12 cellular contexts compared by ENCODE assay signal in genomic region chr11:72836111-72836510, GRCh38. TPM values are rescaled to one million over a fixed set of nuclear protein-coding genes. Genes with fewer than 3 reads are reported as not detected.
A peak's percentile ranks its signal among the peaks of the same experiment; 100 is the strongest.
DNase-seq lines count a peak whose midpoint lies in the region; ATAC-seq and TF ChIP-seq lines count a peak whose summit lies in the region.
"Had no signal": no experiment of that assay in that cellular context is flagged by ENCODE, and none has a peak within 500 bp of the region (broad histone marks: within the 10 kb centered on the region; RNA-seq: fewer than 3 reads in every experiment).

No MANE protein-coding gene starts in this region.

- no peak overlapping the region for H2BK5ac ChIP-seq in IMR-90 (ENCODE audit: low read depth, low read length, poor library complexity, severe bottlenecking)

- H2AFZ ChIP-seq in IMR-90 (replicated peaks; ENCODE audit: low read length, poor library complexity), result no peak overlapping the region

- DNase-seq in IMR-90, result no peak
- peak in 2 of 4 donors; percentile 39 to 44 for DNase-seq in body of pancreas
- peak; percentile 31 for DNase-seq in iris pigment epithelial cell (ENCODE audit: low read depth)
- DNase-seq in spleen, result no peak
- no peak for DNase-seq in effector CD8-positive, alpha-beta T cell (lab: John Stamatoyannopoulos, UW)
- no peak for DNase-seq in kidney tubule cell (ENCODE audit: low spot score)
- DNase-seq in GM19240 (ENCODE audit: insufficient read length, low spot score), result no peak
- no peak for DNase-seq in midbrain (lab: John Stamatoyannopoulos, UW)
- DNase-seq: Calu3; mucosa of descending colon; stimulated activated CD4-positive, alpha-beta T cell treated with anti-CD3 and anti-CD28 coated beads, Interleukin-15, amount 100 ng/mL, for 24 hours; T1000 had no signal

- H4K8ac ChIP-seq in IMR-90 (ENCODE audit: low read depth in 2 of 2, low read length in 2 of 2), result peak overlapping the region in 1 of 2 experiments; percentile 6; a peak in 1 of 4 replicates

- H3K4me1 ChIP-seq in IMR-90 (ENCODE audit: control insufficient read depth, insufficient read depth, low read length) (peaks cover 11% of the 10 kb centered on the region), body of pancreas (peaks cover 8% of the 10 kb centered on the region), spleen (peaks cover 10 to 75% (median 49%) of the 10 kb centered on the region in 6 donors)

- H4K20me1 ChIP-seq in IMR-90 (ENCODE audit: insufficient read depth, low read length), result no peaks in the 10 kb centered on the region

- no peak for TF ChIP-seq POLR2A in IMR-90 (IDR thresholded peaks at IDR 0.05; ENCODE audit: low read depth, low read length)
- TF ChIP-seq POLR2A in body of pancreas (IDR thresholded peaks at IDR 0.05), result no peak
- no peak for TF ChIP-seq POLR2A in spleen (IDR thresholded peaks at IDR 0.05)

- H3K9me3 ChIP-seq in IMR-90 (ENCODE audit: control insufficient read depth, insufficient read depth, low read length) (no peaks in the 10 kb centered on the region), body of pancreas (no peaks in the 10 kb centered on the region), spleen (no peaks in the 10 kb centered on the region)
- H3K9me3 ChIP-seq: mucosa of descending colon had no signal

- no peak for TF ChIP-seq RAD21 in IMR-90 (IDR thresholded peaks at IDR 0.05; ENCODE audit: low read length)

- POLR2A ChIA-PET in IMR-90 (lab: Charles Lee; ENCODE audit: unreplicated experiment), result no interaction called here

- H3K56ac ChIP-seq in IMR-90 (ENCODE audit: extremely low read depth, insufficient read depth, low read length), result no peak overlapping the region

- TF ChIP-seq CTCF in IMR-90 (conservative IDR thresholded peaks at IDR 0.05; ENCODE audit: low read depth, low read length) (no peak), body of pancreas (IDR thresholded peaks at IDR 0.05) (no peak), spleen (IDR thresholded peaks at IDR 0.05 in 8 of 11, conservative IDR thresholded peaks at IDR 0.05 in 3 of 11) (no peak)

- intact Hi-C loops in IMR-90 (cut with micrococcal nuclease) (no loop called here), body of pancreas (cut with DNase I) (no loop called here), spleen (cut with DNase I; ENCODE audit: low total_unique reads) (no loop called here)

- H3K14ac ChIP-seq in IMR-90 (replicated peaks; ENCODE audit: low read depth, low read length), result 0 out of 2 replicates have a peak overlapping the region, but pooled peaks have one; percentile 33

- H3K23ac ChIP-seq in IMR-90 (ENCODE audit: low read depth, low read length), result no peak overlapping the region

- H2AK5ac ChIP-seq in IMR-90 (ENCODE audit: low read depth, low read length), result peak overlapping the region; percentile 27; the same call in 1 of the 2 replicates

- H3K27me3 ChIP-seq in IMR-90 (ENCODE audit: control insufficient read depth, insufficient read depth, low read length), result no peaks in the 10 kb centered on the region
- H3K27me3 ChIP-seq in body of pancreas, result no peaks in the 10 kb centered on the region
- no peaks in the 10 kb centered on the region for H3K27me3 ChIP-seq in spleen (replicated peaks in 1 of 7)

- H3K9me1 ChIP-seq in IMR-90 (ENCODE audit: insufficient read depth, low read length), result peaks cover 17% of the 10 kb centered on the region

- no peak overlapping the region for H2BK20ac ChIP-seq in IMR-90 (ENCODE audit: low read depth, low read length)

- no peak overlapping the region for H2BK120ac ChIP-seq in IMR-90 (ENCODE audit: low read depth, low read length)

- peaks cover 6 to 23% of the 10 kb centered on the region in 2 experiments; a peak in 3 of 4 replicates for H3K79me1 ChIP-seq in IMR-90 (ENCODE audit: low read depth in 1 of 2, low read length in 2 of 2)

- H2BK15ac ChIP-seq in IMR-90 (ENCODE audit: low read depth, low read length), result no peak overlapping the region

- H3K4me2 ChIP-seq in IMR-90 (ENCODE audit: low read depth, low read length), result 0 out of 2 replicates have a peak overlapping the region, but pooled peaks have one; percentile 12

- CTCF ChIA-PET in IMR-90 (lab: Yijun Ruan, JAX), result no interaction called here

- H3K4me3 ChIP-seq in IMR-90 (ENCODE audit: insufficient read depth, low read depth, low read length) (no peak overlapping the region), body of pancreas (no peak overlapping the region), spleen (peak overlapping the region in 1 of 8 donors; percentile 34)
- H3K4me3 ChIP-seq: mucosa of descending colon had no signal

- H3K27ac ChIP-seq in IMR-90 (ENCODE audit: insufficient read depth, low read length) (peak overlapping the region; percentile 1; the same call in 1 of the 2 replicates), body of pancreas (peak overlapping the region in 1 of 4 donors; percentile 58), spleen (peak overlapping the region in 7 of 8 donors; percentile 77 to 88 (median 83))

- H3K36me3 ChIP-seq in IMR-90 (ENCODE audit: control insufficient read depth, insufficient read depth, low read length) (peaks cover 8% of the 10 kb centered on the region; the same call in 1 of the 2 replicates), body of pancreas (replicated peaks in 1 of 2; ENCODE audit: insufficient read depth in 1 of 2, low read depth in 2 of 2) (peaks cover 0 to 5% of the 10 kb centered on the region in 2 donors), spleen (peaks cover 0 to 98% (median 47%) of the 10 kb centered on the region in 6 donors)

- in situ Hi-C loops in IMR-90 (cut with MboI; ENCODE audit: low sequenced_read_pairs), result no loop called here

- H3K18ac ChIP-seq in IMR-90 (ENCODE audit: low read depth, low read length), result 0 out of 2 replicates have a peak overlapping the region, but pooled peaks have one; percentile 52

- WGBS in IMR-90 (ENCODE audit: extremely low coverage in 2 of 2, insufficient read length in 1 of 2), 2 experiments, result 60% methylated on average over 1 of the region's 4 CpGs; no CpG with 5 or more reads in 1 of the 2 experiments
- 75 to 76% methylated on average over 4 of the region's 4 CpGs for WGBS in body of pancreas, 2 donors
- 50 to 74% (median 57%) methylated on average over 4 of the region's 4 CpGs for WGBS in spleen, 5 donors

- H2AK9ac ChIP-seq in IMR-90 (replicated peaks; ENCODE audit: low read depth, low read length, poor library complexity), result peak overlapping the region; percentile 3

- H4K5ac ChIP-seq in IMR-90 (ENCODE audit: low read depth, low read length), result peak overlapping the region; percentile 51; the same call in 1 of the 2 replicates

- H3K9ac ChIP-seq in IMR-90 (ENCODE audit: low read depth, low read length), result no peak overlapping the region

- BruUV-seq in IMR-90 (replicated peaks; lab: Mats Ljungman, UMichigan), result no TSS peak

- peak overlapping the region; percentile 14; the same call in 1 of the 2 replicates for H3K4ac ChIP-seq in IMR-90 (ENCODE audit: low read depth, low read length)

- no peak for ATAC-seq in IMR-90 (ENCODE audit: low read depth)
- peak; percentile 23 for ATAC-seq in body of pancreas
- ATAC-seq: mucosa of descending colon had no signal

- H4K91ac ChIP-seq in IMR-90 (ENCODE audit: insufficient read depth, low read depth, low read length), result no peak overlapping the region

- dilution Hi-C loops in IMR-90 (cut with HindIII; ENCODE audit: low sequenced_read_pairs, unreplicated experiment), result no loop called here

TF ChIP-seq in IMR-90, 13 proteins besides CTCF, POLR2A, EP300 and RAD21:
- TF ChIP-seq SMC3 (IDR thresholded peaks at IDR 0.05; ENCODE audit: low read depth, low read length) (no peak), BHLHE40 (IDR thresholded peaks at IDR 0.05; ENCODE audit: low read depth, low read length) (no peak), MXI1 (IDR thresholded peaks at IDR 0.05; ENCODE audit: borderline replicate concordance, low read depth, low read length) (no peak), USF2 (IDR thresholded peaks at IDR 0.05; ENCODE audit: low read depth, low read length) (no peak), CEBPB (IDR thresholded peaks at IDR 0.05; ENCODE audit: low read depth, low read length) (no peak), FOS (IDR thresholded peaks at IDR 0.05; ENCODE audit: low read depth, low read length) (no peak), MAFK (IDR thresholded peaks at IDR 0.05; ENCODE audit: low read depth, low read length) (no peak), NFE2L2 (IDR thresholded peaks at IDR 0.05; ENCODE audit: low read depth, low read length) (no peak), RFX5 (IDR thresholded peaks at IDR 0.05; ENCODE audit: low read depth, low read length) (no peak), ELK1 (IDR thresholded peaks at IDR 0.05; ENCODE audit: borderline replicate concordance, low read depth, low read length) (no peak), CHD1 (IDR thresholded peaks at IDR 0.05; ENCODE audit: low read depth, low read length) (no peak)

RNA-seq across cellular contexts. Expression of gene ATG16L2, which starts 21.9 kb away (rescaled TPM):
- 1.3 and 1.4 TPM in 2 replicates for total RNA-seq in IMR-90 (2012; rRNA removed)
- polyA plus RNA-seq in IMR-90 (2012; rRNA removed), result 12.2 and 12.7 TPM in 2 replicates
- 2.9 and 5.8 TPM in 2 replicates for polyA plus RNA-seq in IMR-90 (2012; cell fraction: cytosol; rRNA removed)
- 186 and 227 TPM in 2 replicates for polyA plus RNA-seq in IMR-90 (2012; cell fraction: nucleus; rRNA removed; ENCODE audit: low replicate concordance)
- total RNA-seq in body of pancreas, result 10 to 100 TPM; 27.5 to 28.3 TPM
- total RNA-seq in spleen, result 100 to 1,000 TPM; 212 to 368 (median 234) TPM
- polyA plus RNA-seq in spleen, result 100 to 1,000 TPM in 2 of 3 donors, 10 to 100 TPM in 1; 96.9 to 343 (median 341) TPM

RNA-seq across cellular contexts. Expression of gene STARD10, which starts 42.3 kb away (rescaled TPM):
- total RNA-seq in IMR-90 (2012; rRNA removed), result 22.2 and 23.8 TPM in 2 replicates
- 32.9 and 37.4 TPM in 2 replicates for polyA plus RNA-seq in IMR-90 (2012; rRNA removed)
- polyA plus RNA-seq in IMR-90 (2012; cell fraction: cytosol; rRNA removed), result 51.8 and 54.8 TPM in 2 replicates
- 18.7 and 29.9 TPM in 2 replicates for polyA plus RNA-seq in IMR-90 (2012; cell fraction: nucleus; rRNA removed; ENCODE audit: low replicate concordance)
- total RNA-seq in body of pancreas, result 100 to 1,000 TPM; 122 to 209 TPM
- 10 to 100 TPM; 19.7 to 35.1 (median 27.9) TPM for total RNA-seq in spleen
- 10 to 100 TPM; 23.7 to 46.7 (median 31.9) TPM for polyA plus RNA-seq in spleen

Comparison
In these comparisons a context has a peak if more than half of its experiments do, and no peak if none do; other contexts are left out.
1. RNA of gene ATG16L2, which starts 21.9 kb away (total RNA-seq): 212 to 368 TPM in spleen and 27.5 to 28.3 TPM in body of pancreas; 1.3 to 1.4 TPM in IMR-90; every median in the first group is over 10 times any median in the second.